ENCODE assay signal across 9 cellular contexts in the genomic region with DNA sequence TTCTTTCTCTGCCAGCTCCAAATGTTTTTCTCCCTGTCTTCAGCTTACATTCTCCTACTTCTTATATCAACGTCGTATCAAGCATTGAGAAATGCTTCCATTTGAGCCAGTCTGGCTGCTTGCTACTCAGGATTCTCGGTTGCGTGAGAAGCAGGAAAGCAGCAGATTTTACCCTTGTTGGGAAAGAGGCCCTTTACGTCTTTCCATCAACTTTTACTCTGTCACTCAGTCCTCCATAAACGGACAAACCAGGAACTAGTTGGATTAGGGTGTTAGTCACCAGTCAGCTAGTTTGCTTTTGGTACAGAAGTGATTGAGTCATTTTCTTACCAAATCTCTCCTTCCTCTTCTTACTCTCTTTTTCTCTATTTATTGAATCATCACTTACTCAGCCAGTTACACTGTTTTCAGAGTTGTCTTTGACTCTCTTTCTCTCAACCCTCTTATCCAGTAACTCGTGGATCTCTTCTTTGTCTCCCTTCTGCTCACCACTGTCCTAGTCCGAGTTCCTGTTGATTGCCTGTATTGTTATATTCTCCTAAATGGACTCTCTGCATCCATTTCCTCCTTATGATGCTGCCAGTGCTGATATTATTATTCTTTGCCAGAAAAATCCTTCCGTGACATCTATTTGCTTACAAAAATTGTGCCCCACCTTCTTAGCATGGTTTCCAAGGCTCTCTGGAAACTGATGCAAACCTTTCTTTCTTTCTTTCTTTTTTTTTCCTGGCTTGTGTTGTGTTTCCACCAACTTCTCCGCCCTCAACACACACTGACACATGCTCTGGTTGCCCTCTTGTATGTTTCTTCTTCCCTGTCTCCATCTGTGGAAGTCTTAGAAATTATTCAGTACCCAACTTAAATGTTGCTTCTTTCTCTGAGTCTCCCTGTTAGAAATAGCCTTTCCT.
A peak's percentile ranks its signal among the peaks of the same experiment; 100 is the strongest.
DNase-seq lines count a peak whose midpoint lies in the region; ATAC-seq, FAIRE-seq and TF ChIP-seq lines count a peak whose summit lies in the region.
"Had no signal": no experiment of that assay in that cellular context is flagged by ENCODE, and none has a peak within 500 bp of the region (broad histone marks: within the 10 kb centered on the region; RNA-seq: fewer than 3 reads in every experiment).

No MANE protein-coding gene starts in this region.

- DNase-seq in AG09319 (ENCODE audit: extremely low read depth, low read depth) (peak; percentile 70), HTR-8/SVneo (ENCODE audit: insufficient read length, low spot score) (peak; percentile 19), astrocyte of the hippocampus (ENCODE audit: low read depth, low spot score) (peak; percentile 66), lower lobe of right lung (no peak), frontal cortex (ENCODE audit: low spot score in 2 of 2) (no peak)

- peak; percentile 80 to 92 for ATAC-seq in lower lobe of right lung
- no peak for ATAC-seq in HG02840 (IDR thresholded peaks at IDR 0.05; ENCODE audit: low FRiP score, unreplicated experiment)
- ATAC-seq in HG03135 (IDR thresholded peaks at IDR 0.05; ENCODE audit: unreplicated experiment): no peak
- ATAC-seq in GM18517 (IDR thresholded peaks at IDR 0.05; ENCODE audit: unreplicated experiment): no peak
- ATAC-seq: T-cell had no signal

- H3K4me3 ChIP-seq in lower lobe of right lung: no peak overlapping the region

- peak overlapping the region; percentile 28 for H3K27ac ChIP-seq in lower lobe of right lung

- no peaks in the 10 kb centered on the region for H3K27me3 ChIP-seq in lower lobe of right lung (ENCODE audit: low read depth)

- FAIRE-seq in HTR-8/SVneo (lab: Jason Lieb, UNC): peak; percentile 85
- no peak for FAIRE-seq in frontal cortex (lab: Jason Lieb, UNC)

- H3K9me3 ChIP-seq in lower lobe of right lung: no peaks in the 10 kb centered on the region

- TF ChIP-seq CTCF in AG09319 (IDR thresholded peaks at IDR 0.05; ENCODE audit: low read depth, low read length) (no peak), lower lobe of right lung (IDR thresholded peaks at IDR 0.05) (no peak)

- H3K4me1 ChIP-seq in lower lobe of right lung: no peaks in the 10 kb centered on the region

- intact Hi-C loops in lower lobe of right lung (cut with DNase I): no loop called here

- H3K36me3 ChIP-seq in lower lobe of right lung: no peaks in the 10 kb centered on the region

Comparison
In these comparisons a context has a peak if more than half of its experiments do, and no peak if none do; other contexts are left out.
1. DNase-seq: peak in AG09319 (single experiment), HTR-8/SVneo (single experiment) and astrocyte of the hippocampus (single experiment); none in lower lobe of right lung (single experiment) and frontal cortex (0 of 2).
2. ATAC-seq: peak in lower lobe of right lung (2 of 2); none in HG02840 (single experiment), HG03135 (single experiment) and GM18517 (single experiment).